Comparison of ENCODE assay signal across 8 cellular contexts in the genomic region with DNA sequence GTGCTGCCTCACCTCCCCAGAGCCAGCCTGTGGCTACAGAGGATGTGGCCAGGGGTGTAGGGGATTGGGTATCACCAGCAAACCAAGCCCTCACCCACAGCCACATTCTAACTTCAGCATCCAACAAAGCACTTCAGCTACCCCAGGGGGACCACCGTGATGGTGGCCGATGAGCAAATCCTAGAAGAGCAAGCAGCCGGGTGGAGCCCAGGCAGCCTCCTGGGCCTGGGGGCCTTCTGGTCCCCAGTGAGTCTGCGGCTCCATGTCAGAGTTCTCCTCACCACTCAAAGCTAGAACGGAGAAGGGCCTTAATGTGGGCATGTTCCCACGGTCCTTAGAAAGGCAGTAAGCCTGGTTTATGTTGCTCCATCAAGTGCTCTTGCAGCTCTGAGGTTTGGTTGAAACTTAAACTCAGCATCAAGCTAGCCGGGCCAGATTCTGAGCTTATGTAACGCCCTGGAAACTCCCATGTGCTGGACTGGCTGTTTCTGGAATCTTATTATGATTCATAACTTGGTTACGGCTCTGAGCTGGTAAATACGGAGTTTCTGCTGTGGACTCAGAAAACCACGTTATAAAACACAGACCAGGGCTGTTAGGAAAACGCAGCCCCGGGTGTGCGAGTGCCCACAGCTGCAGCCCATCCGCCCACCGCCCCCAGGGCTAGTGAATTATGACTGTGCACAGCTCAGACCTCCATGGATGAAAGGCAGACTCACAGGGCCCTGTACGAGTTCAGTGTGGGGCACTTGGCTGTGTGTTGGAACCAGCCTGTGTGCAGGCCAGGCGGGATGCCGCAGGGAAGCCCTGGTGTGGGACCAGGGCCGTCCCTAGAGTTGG.
DNase-seq lines count a peak whose midpoint lies in the region; ATAC-seq, FAIRE-seq and TF ChIP-seq lines count a peak whose summit lies in the region.

No MANE protein-coding gene starts in this region.

- no peak overlapping the region for H3K4me3 Mint-ChIP-seq in H9

- H3K4me3 ChIP-seq in epithelial cell of esophagus (ENCODE audit: low read length), result no peak overlapping the region
- H3K4me3 ChIP-seq in prostate gland, result no peak overlapping the region

- H3K4me1 Mint-ChIP-seq in H9, result peaks cover 4% of the 10 kb centered on the region in 2 experiments; a peak in 2 of 4 replicates

- no peaks in the 10 kb centered on the region for H3K9me3 Mint-ChIP-seq in H9

- H3K18ac ChIP-seq in H9 (ENCODE audit: insufficient read length, low read depth, low read length), result no peak overlapping the region

- no peak overlapping the region for H3K56ac ChIP-seq in H9 (ENCODE audit: insufficient read length, low read depth, low read length)

- H3K14ac ChIP-seq in H9 (ENCODE audit: insufficient read depth, low read length), result no peak overlapping the region

- H4K8ac ChIP-seq in H9 (replicated peaks; ENCODE audit: insufficient read length, low read depth, low read length), result no peak overlapping the region

- no peak overlapping the region for H2BK120ac ChIP-seq in H9 (ENCODE audit: low read depth, low read length, poor library complexity, severe bottlenecking)

- H3K27ac Mint-ChIP-seq in H9, result no peak overlapping the region; a peak in 1 of 7 replicates

- intact Hi-C loops in prostate gland (cut with DNase I), result loop anchor here (5.0 kb wide), 1 partner anchor 192 kb away; no protein-coding TSS in a partner anchor

- no peaks in the 10 kb centered on the region; a peak in 1 of 7 replicates for H3K36me3 Mint-ChIP-seq in H9 (ENCODE audit: insufficient read depth in 1 of 3, low read depth in 3 of 3)

- no peaks in the 10 kb centered on the region for H3K79me2 ChIP-seq in H9 (ENCODE audit: insufficient read depth, low read length)

- TF ChIP-seq CTCF in epithelial cell of esophagus (IDR thresholded peaks at IDR 0.05; ENCODE audit: insufficient read depth, low read depth, low read length, missing control alignments) (no peak), prostate gland (IDR thresholded peaks at IDR 0.05) (no peak), H9 (conservative IDR thresholded peaks at IDR 0.05) (no peak)

- peak; percentile 86 for FAIRE-seq in GM12892 (lab: Jason Lieb, UNC)

- H2AFZ ChIP-seq in H9 (ENCODE audit: low read length), result no peak overlapping the region

- H4K91ac ChIP-seq in H9 (ENCODE audit: insufficient read length, low read depth, low read length), result no peak overlapping the region

- no peak overlapping the region for H2BK12ac ChIP-seq in H9 (ENCODE audit: insufficient read length, low read depth, low read length)

- no peaks in the 10 kb centered on the region for H3K9me3 ChIP-seq in prostate gland
- no peaks in the 10 kb centered on the region for H3K9me3 ChIP-seq in H9 (ENCODE audit: control insufficient read depth, low read depth, low read length)

- peaks cover 2% of the 10 kb centered on the region for H3K27me3 Mint-ChIP-seq in H9 (ENCODE audit: low read depth)

- peak; percentile 55; the same call in 1 of the 2 replicates for TF ChIP-seq POLR2A in GM12892 (IDR thresholded peaks at IDR 0.05; ENCODE audit: low read depth, low read length)
- TF ChIP-seq POLR2A in prostate gland (IDR thresholded peaks at IDR 0.05), result no peak

- H2BK15ac ChIP-seq in H9 (ENCODE audit: low read depth, low read length), result no peak overlapping the region

- no peaks in the 10 kb centered on the region for H3K4me1 ChIP-seq in prostate gland (replicated peaks)
- H3K4me1 ChIP-seq in H9 (ENCODE audit: insufficient read depth, low read length), result no peaks in the 10 kb centered on the region

- H3K27ac ChIP-seq in prostate gland, result peak overlapping the region; percentile 51 to 60
- no peak overlapping the region for H3K27ac ChIP-seq in H9 (ENCODE audit: insufficient read length, low read depth, low read length)

- no peak overlapping the region for H3T11ph ChIP-seq in H9 (ENCODE audit: low read length)

- WGBS in prostate gland, result 54% methylated on average over 18 of the region's 20 CpGs
- no CpG with 5 or more reads among the region's 20 CpGs for WGBS in H9 (ENCODE audit: extremely low coverage, insufficient read length, low lambda C conversion rate)

- no peak overlapping the region for H4K5ac ChIP-seq in H9 (ENCODE audit: insufficient read length, low read depth, low read length)

- no peaks in the 10 kb centered on the region for H3K36me3 ChIP-seq in prostate gland

- no peak overlapping the region for H3K4me2 ChIP-seq in H9 (ENCODE audit: insufficient read depth, insufficient read length, low read length)

- no peaks in the 10 kb centered on the region for H3K79me1 ChIP-seq in H9 (ENCODE audit: insufficient read depth, low read depth, low read length, poor library complexity, severe bottlenecking)

- no peak overlapping the region for H2AK5ac ChIP-seq in H9 (ENCODE audit: insufficient read length, low read length)

- H3K4ac ChIP-seq in H9 (ENCODE audit: low read depth, low read length), result no peak overlapping the region

- ATAC-seq in GM21529 (IDR thresholded peaks at IDR 0.05; ENCODE audit: unreplicated experiment), result peak; percentile 71

- no peak overlapping the region for H3K23ac ChIP-seq in H9 (ENCODE audit: insufficient read length, low read depth, low read length)

- no peak overlapping the region for H2BK20ac ChIP-seq in H9 (ENCODE audit: low read depth, low read length, poor library complexity, severe bottlenecking)

- no peaks in the 10 kb centered on the region for H4K20me1 ChIP-seq in H9 (ENCODE audit: control insufficient read depth, insufficient read depth, insufficient read length)

- DNase-seq in GM12892 (ENCODE audit: insufficient read length) (peak; percentile 57), HT-29 (ENCODE audit: low spot score) (peak; percentile 29), epithelial cell of esophagus (ENCODE audit: low read depth) (peak; percentile 92), prostate gland (ENCODE audit: low spot score) (no peak), H9 (no peak), HuH-7 (ENCODE audit: low spot score) (no peak), COLO829 (ENCODE audit: low spot score) (no peak)

- H2BK5ac ChIP-seq in H9 (ENCODE audit: insufficient read length, low read length), result no peak overlapping the region

- no peaks in the 10 kb centered on the region for H3K23me2 ChIP-seq in H9 (ENCODE audit: insufficient read length, low read depth, low read length, poor library complexity, severe bottlenecking)

- no peak overlapping the region for H3K9ac ChIP-seq in H9 (ENCODE audit: extremely low read depth, insufficient read length, low read length)

- H3K27me3 ChIP-seq in prostate gland (replicated peaks; ENCODE audit: insufficient read depth) (no peaks in the 10 kb centered on the region), H9 (ENCODE audit: insufficient read depth, low read length) (no peaks in the 10 kb centered on the region)

Comparison
In these comparisons a context has a peak if more than half of its experiments do, and no peak if none do; other contexts are left out.
1. DNase-seq: peak in GM12892 (single experiment), HT-29 (single experiment) and epithelial cell of esophagus (single experiment); none in prostate gland (single experiment), H9 (single experiment), HuH-7 (single experiment) and COLO829 (single experiment).